7 cellular contexts compared by ENCODE assay signal in the genomic region with DNA sequence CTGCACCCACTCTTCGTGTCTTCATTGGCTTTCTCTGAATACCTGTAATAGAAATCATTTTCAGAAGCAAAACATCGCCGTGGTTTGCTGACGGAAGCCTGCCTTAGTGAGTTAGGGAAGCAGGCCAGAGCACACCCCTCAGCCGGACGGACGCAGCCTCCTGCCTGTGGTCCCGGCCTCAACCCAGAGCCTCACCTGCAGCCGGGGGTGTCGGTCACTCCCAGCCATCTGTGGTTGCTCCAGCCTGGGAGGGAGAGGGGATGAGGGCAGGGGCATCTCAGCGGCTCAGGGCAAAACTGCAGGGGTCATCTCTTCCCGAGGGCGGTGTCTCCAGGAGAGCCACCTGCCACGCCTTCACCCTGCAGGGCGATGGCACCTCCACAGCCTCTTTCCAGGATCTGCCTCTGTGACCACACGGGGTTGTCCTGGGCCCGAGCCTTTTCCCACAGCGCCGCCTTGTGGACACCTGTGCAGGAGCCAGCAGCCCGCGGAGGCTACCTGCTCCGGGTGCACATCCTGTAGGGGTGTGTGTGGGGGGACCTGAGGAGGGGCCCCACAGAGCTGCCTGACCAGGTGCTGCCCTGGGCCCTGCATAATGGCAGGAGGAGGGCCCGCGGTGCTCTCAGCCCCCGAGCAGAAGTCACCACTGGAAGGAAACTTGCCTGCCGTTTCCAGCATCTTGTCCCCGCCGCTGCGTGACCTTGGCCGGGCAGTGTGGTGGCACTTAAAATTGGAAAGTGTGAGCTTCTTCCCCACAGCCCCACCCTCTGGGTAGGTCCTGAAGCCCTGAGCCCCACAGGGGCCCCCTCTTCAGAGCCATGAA. TPM values are rescaled to one million over a fixed set of nuclear protein-coding genes. Genes with fewer than 3 reads are reported as not detected.
A peak's percentile ranks its signal among the peaks of the same experiment; 100 is the strongest.
DNase-seq lines count a peak whose midpoint lies in the region; ATAC-seq and TF ChIP-seq lines count a peak whose summit lies in the region.

No MANE protein-coding gene starts in this region.

- DNase-seq in GM13976 (ENCODE audit: low spot score), result peak; percentile 91
- DNase-seq in NCI-H146 (lab: John Stamatoyannopoulos, UW), result peak; percentile 63
- DNase-seq in activated B cell treated with CpG ODN at 0.5 μM for 24 hours, result peak; percentile 75
- DNase-seq in T47D (ENCODE audit: low read depth in 1 of 2, low spot score in 1 of 2), result peak; percentile 87 to 97
- DNase-seq in kidney tubule cell (ENCODE audit: low spot score), result peak; percentile 74
- DNase-seq in stimulated activated CD4-positive, alpha-beta T cell treated with anti-CD3 and anti-CD28 coated beads, Interleukin-2, amount 100 ng/mL, for 4 hours (ENCODE audit: low read depth), result peak; percentile 75

- no peaks in the 10 kb centered on the region for H3K9me3 Mint-ChIP-seq in activated B cell treated with CpG ODN at 0.5 μM for 24 hours

- in situ Hi-C loops in GM13976 (cut with MboI; ENCODE audit: low sequenced_read_pairs, unreplicated experiment) (loop anchor here (25.0 kb wide), 1 partner anchor 142 kb away; no protein-coding TSS in a partner anchor), T47D (cut with HindIII; ENCODE audit: low pct_unique_long_range_greater_than_20kb, low sequenced_read_pairs) (no loop called here)

- peak; percentile 97 for TF ChIP-seq CTCF in GM13976 (IDR thresholded peaks at IDR 0.05; ENCODE audit: borderline replicate concordance, control extremely low read depth, extremely low read depth, insufficient read depth, missing control alignments)
- no peak for TF ChIP-seq CTCF in activated B cell treated with CpG ODN at 0.5 μM for 24 hours (IDR thresholded peaks at IDR 0.05)

- POLR2A ChIA-PET in activated B cell treated with CpG ODN at 0.5 μM for 24 hours (lab: Charles Lee), result interaction anchor here (1.5 kb wide), 1 partner anchor 21 kb away, joined by 5 read pairs; a partner anchor contains a TSS

- no peak overlapping the region for H3K4me3 Mint-ChIP-seq in activated B cell treated with CpG ODN at 0.5 μM for 24 hours

- peaks cover 54% of the 10 kb centered on the region for H3K36me3 Mint-ChIP-seq in activated B cell treated with CpG ODN at 0.5 μM for 24 hours (ENCODE audit: low read depth)

- peak; percentile 69 for ATAC-seq in HG02571 (IDR thresholded peaks at IDR 0.05; ENCODE audit: unreplicated experiment)
- peak; percentile 94 for ATAC-seq in activated B cell treated with CpG ODN at 0.5 μM for 24 hours (ENCODE audit: low read depth)

- CTCF ChIA-PET in activated B cell treated with CpG ODN at 0.5 μM for 24 hours (lab: Charles Lee), result interaction anchor here (1.1 to 1.2 kb wide), 2 partner anchors 144 to 1450 kb away, joined by 3 read pairs; no protein-coding TSS in a partner anchor

- H3K27me3 Mint-ChIP-seq in activated B cell treated with CpG ODN at 0.5 μM for 24 hours, result no peaks in the 10 kb centered on the region

- intact Hi-C loops in activated B cell treated with CpG ODN at 0.5 μM for 24 hours (cut with micrococcal nuclease), result loop anchor here (1.0 kb wide), 3 partner anchors 21 to 143 kb away; a partner anchor contains a TSS

- H3K4me1 Mint-ChIP-seq in activated B cell treated with CpG ODN at 0.5 μM for 24 hours, result peaks cover 10% of the 10 kb centered on the region

- H3K27ac Mint-ChIP-seq in activated B cell treated with CpG ODN at 0.5 μM for 24 hours, result no peak overlapping the region

RNA-seq across cellular contexts. Expression of a gene that starts 21.6 kb away (rescaled TPM):
- total RNA-seq in activated B cell treated with CpG ODN at 0.5 μM for 24 hours, result 98.3 and 111 TPM in 2 replicates

Comparison
In these comparisons a context has a peak if more than half of its experiments do, and no peak if none do; other contexts are left out.
1. Peak in every context shown above with its lines: DNase-seq and ATAC-seq.